25 cellular contexts compared by ENCODE assay signal in the genomic region with DNA sequence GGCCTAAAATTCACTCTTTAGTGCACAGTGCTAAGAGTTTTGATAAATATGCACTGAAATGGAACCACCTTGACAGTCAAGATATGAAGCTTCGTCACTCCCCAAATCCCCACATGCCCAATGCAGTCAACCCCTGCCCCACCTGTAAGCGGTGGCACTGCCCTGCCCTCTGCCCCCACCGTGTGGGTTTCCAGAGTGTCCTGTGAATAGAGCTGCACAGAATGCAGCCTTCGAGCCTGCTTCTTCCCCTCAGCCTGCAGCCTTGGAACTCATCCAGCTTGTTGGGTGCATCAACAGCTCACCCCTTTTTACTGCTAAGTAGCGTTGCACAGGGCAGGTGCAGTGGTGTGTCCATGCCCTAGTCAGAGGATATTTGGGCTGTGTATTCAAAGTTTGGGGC.
DNase-seq lines count a peak whose midpoint lies in the region; ATAC-seq and TF ChIP-seq lines count a peak whose summit lies in the region.
"Had no signal": no experiment of that assay in that cellular context is flagged by ENCODE, and none has a peak within 500 bp of the region (broad histone marks: within the 10 kb centered on the region; RNA-seq: fewer than 3 reads in every experiment).

No MANE protein-coding gene starts in this region.

- H3K27ac Mint-ChIP-seq in endodermal cell = no peak overlapping the region
- H3K27ac Mint-ChIP-seq in activated naive CD8-positive, alpha-beta T cell treated with anti-CD3 and anti-CD28 coated beads for 36 hours = no peak overlapping the region
- H3K27ac Mint-ChIP-seq in stimulated activated effector memory CD8-positive, alpha-beta T cell treated with anti-CD3 and anti-CD28 coated beads, Interleukin-12 subunit alpha, Interleukin-12 subunit beta, amount 100 ng/mL, for 72 hours = no peak overlapping the region
- H3K27ac Mint-ChIP-seq: CD8-positive, alpha-beta T cell; HFFc6 had no signal

- H3K4me3 ChIP-seq in BLaER1 (no peak overlapping the region), endodermal cell (ENCODE audit: low read length) (no peak overlapping the region)
- H3K4me3 ChIP-seq: A549, HAP-1, PC-9 had no signal

- H3K36me3 ChIP-seq in BLaER1 = no peaks in the 10 kb centered on the region
- H3K36me3 ChIP-seq in endodermal cell (ENCODE audit: control insufficient read depth, insufficient read depth, low read length) = no peaks in the 10 kb centered on the region
- H3K36me3 ChIP-seq: HAP-1 had no signal

- peak overlapping the region; percentile 78 for H3K4me2 ChIP-seq in BLaER1
- H3K4me2 ChIP-seq: A549, PC-9 had no signal

- no peak for TF ChIP-seq CTCF in endodermal cell (conservative IDR thresholded peaks at IDR 0.05)

- H3K27me3 ChIP-seq in BLaER1 (no peaks in the 10 kb centered on the region), endodermal cell (ENCODE audit: control insufficient read depth, insufficient read depth, low read length, poor library complexity, severe bottlenecking) (peaks cover 20% of the 10 kb centered on the region)

- H3K27me3 Mint-ChIP-seq in endodermal cell (ENCODE audit: insufficient read depth) = peaks cover 50% of the 10 kb centered on the region
- H3K27me3 Mint-ChIP-seq in activated naive CD8-positive, alpha-beta T cell treated with anti-CD3 and anti-CD28 coated beads for 36 hours = no peaks in the 10 kb centered on the region

- peaks cover 7% of the 10 kb centered on the region for H3K9me3 Mint-ChIP-seq in endodermal cell
- no peaks in the 10 kb centered on the region for H3K9me3 Mint-ChIP-seq in activated naive CD8-positive, alpha-beta T cell treated with anti-CD3 and anti-CD28 coated beads for 36 hours
- no peaks in the 10 kb centered on the region for H3K9me3 Mint-ChIP-seq in stimulated activated effector memory CD8-positive, alpha-beta T cell treated with anti-CD3 and anti-CD28 coated beads, Interleukin-12 subunit alpha, Interleukin-12 subunit beta, amount 100 ng/mL, for 72 hours

- H3K27ac ChIP-seq in BLaER1 (peak overlapping the region; percentile 77), endodermal cell (ENCODE audit: low read depth, low read length) (no peak overlapping the region)
- H3K27ac ChIP-seq: A549, C4-2B, PC-9 had no signal

- no peaks in the 10 kb centered on the region for H3K4me1 Mint-ChIP-seq in endodermal cell
- H3K4me1 Mint-ChIP-seq in activated naive CD8-positive, alpha-beta T cell treated with anti-CD3 and anti-CD28 coated beads for 36 hours = peaks cover 3% of the 10 kb centered on the region
- H3K4me1 Mint-ChIP-seq in stimulated activated effector memory CD8-positive, alpha-beta T cell treated with anti-CD3 and anti-CD28 coated beads, Interleukin-12 subunit alpha, Interleukin-12 subunit beta, amount 100 ng/mL, for 72 hours = no peaks in the 10 kb centered on the region

- H3K9ac ChIP-seq in BLaER1 = no peak overlapping the region
- H3K9ac ChIP-seq in endodermal cell (ENCODE audit: extremely low read depth, low read length, poor library complexity, severe bottlenecking) = no peak overlapping the region

- H3K36me3 Mint-ChIP-seq in endodermal cell (ENCODE audit: low read depth) = no peaks in the 10 kb centered on the region
- no peaks in the 10 kb centered on the region for H3K36me3 Mint-ChIP-seq in activated naive CD8-positive, alpha-beta T cell treated with anti-CD3 and anti-CD28 coated beads for 36 hours
- H3K36me3 Mint-ChIP-seq in stimulated activated effector memory CD8-positive, alpha-beta T cell treated with anti-CD3 and anti-CD28 coated beads, Interleukin-12 subunit alpha, Interleukin-12 subunit beta, amount 100 ng/mL, for 72 hours = no peaks in the 10 kb centered on the region
- H3K36me3 Mint-ChIP-seq: CD8-positive, alpha-beta T cell had no signal

- no peak overlapping the region for H3K4me3 Mint-ChIP-seq in endodermal cell
- H3K4me3 Mint-ChIP-seq in activated naive CD8-positive, alpha-beta T cell treated with anti-CD3 and anti-CD28 coated beads for 36 hours = no peak overlapping the region
- no peak overlapping the region for H3K4me3 Mint-ChIP-seq in stimulated activated effector memory CD8-positive, alpha-beta T cell treated with anti-CD3 and anti-CD28 coated beads, Interleukin-12 subunit alpha, Interleukin-12 subunit beta, amount 100 ng/mL, for 72 hours
- H3K4me3 Mint-ChIP-seq: CD8-positive, alpha-beta T cell; HFFc6 had no signal

- peaks cover 6% of the 10 kb centered on the region; the same call in 1 of the 2 replicates for H3K9me3 ChIP-seq in BLaER1
- peaks cover 7% of the 10 kb centered on the region for H3K9me3 ChIP-seq in endodermal cell (ENCODE audit: control insufficient read depth, low read length)
- H3K9me3 ChIP-seq: HAP-1 had no signal

- H3K4me1 ChIP-seq in BLaER1 (peaks cover 42% of the 10 kb centered on the region), endodermal cell (ENCODE audit: control insufficient read depth, insufficient read depth, low read length) (no peaks in the 10 kb centered on the region)
- H3K4me1 ChIP-seq: A549, Caco-2, HAP-1 had no signal

- ATAC-seq in stimulated activated effector memory CD8-positive, alpha-beta T cell treated with anti-CD3 and anti-CD28 coated beads, Interleukin-12 subunit alpha, Interleukin-12 subunit beta, amount 100 ng/mL, for 72 hours = no peak
- no peak for ATAC-seq in GM18870 (IDR thresholded peaks at IDR 0.05; ENCODE audit: unreplicated experiment)
- ATAC-seq: A549; CD8-positive, alpha-beta T cell had no signal

- 93 to 100% methylated on average over 3 to 5 of the region's 5 CpGs for WGBS in endodermal cell (ENCODE audit: insufficient coverage in 1 of 2, insufficient read length in 1 of 2), 2 experiments

- intact Hi-C loops in posterior vena cava (cut with DNase I) = no loop called here

- DNase-seq in NCI-H345 (lab: John Stamatoyannopoulos, UW) (peak; percentile 45), endodermal cell (peak; percentile 31), posterior vena cava (ENCODE audit: low spot score) (peak; percentile 51), SHP77 treated with DMSO at 0.1 percent for 48 hours (lab: John Stamatoyannopoulos, UW) (no peak)
- DNase-seq in activated naive CD8-positive, alpha-beta T cell treated with anti-CD3 and anti-CD28 coated beads for 36 hours = no peak
- no peak for DNase-seq in stimulated activated effector memory CD8-positive, alpha-beta T cell treated with anti-CD3 and anti-CD28 coated beads, Interleukin-12 subunit alpha, Interleukin-12 subunit beta, amount 100 ng/mL, for 72 hours (ENCODE audit: low spot score in 2 of 2)
- DNase-seq: AML-193; CD8-positive, alpha-beta T cell; GOT3; HFFc6; KBM-7; NCI-H1105 treated with DMSO at 0.1 percent for 48 hours; NCI-H2029 treated with DMSO at 0.1 percent for 48 hours; NCI-H2227 treated with DMSO at 0.1 percent for 48 hours; NCI-H510A treated with DMSO at 0.1 percent for 48 hours; NCI-H748 treated with DMSO at 0.1 percent for 48 hours; PC-9; RPMI8226; SHP77 had no signal

- H4K20me1 ChIP-seq in BLaER1 = no peaks in the 10 kb centered on the region

Comparison
In these comparisons a context has a peak if more than half of its experiments do, and no peak if none do; other contexts are left out.
1. DNase-seq: peak in NCI-H345 (single experiment), endodermal cell (single experiment) and posterior vena cava (single experiment); none in activated naive CD8-positive, alpha-beta T cell treated with anti-CD3 and anti-CD28 coated beads for 36 hours (single experiment), stimulated activated effector memory CD8-positive, alpha-beta T cell treated with anti-CD3 and anti-CD28 coated beads, Interleukin-12 subunit alpha, Interleukin-12 subunit beta, amount 100 ng/mL, for 72 hours (0 of 2) and SHP77 treated with DMSO at 0.1 percent for 48 hours (single experiment).